Comparison of ENCODE assay signal across 8 cellular contexts in genomic region chr3:190701096-190701532, GRCh38.
A peak's percentile ranks its signal among the peaks of the same experiment; 100 is the strongest.
DNase-seq lines count a peak whose midpoint lies in the region; TF ChIP-seq lines count a peak whose summit lies in the region.

No MANE protein-coding gene starts in this region.

- H3K36me3 ChIP-seq in SJCRH30, result no peaks in the 10 kb centered on the region

- DNase-seq in NCI-H2081 (lab: John Stamatoyannopoulos, UW), result peak; percentile 6 to 39
- no peak for DNase-seq in NCI-H2081 treated with DMSO at 0.1 percent for 48 hours (lab: John Stamatoyannopoulos, UW)
- DNase-seq in HT1080 (ENCODE audit: low read depth), result peak; percentile 74
- peak; percentile 11 to 49 for DNase-seq in SJCRH30
- DNase-seq in fibroblast of peridontal ligament (ENCODE audit: extremely low read depth), result peak; percentile 70
- DNase-seq in pons (ENCODE audit: low spot score), result peak; percentile 56
- DNase-seq in mesothelial cell of epicardium (ENCODE audit: low spot score in 2 of 2, unreplicated experiment in 2 of 2), result no peak
- no peak for DNase-seq in stimulated activated CD4-positive, alpha-beta T cell treated with anti-CD3 and anti-CD28 coated beads, Interleukin-2, amount 100 ng/mL, for 24 hours

- H3K27ac Mint-ChIP-seq in mesothelial cell of epicardium, result no peak overlapping the region

- H3K9me3 ChIP-seq in SJCRH30 (replicated peaks), result no peaks in the 10 kb centered on the region

- peaks cover 21% of the 10 kb centered on the region for H3K4me1 Mint-ChIP-seq in mesothelial cell of epicardium

- no peaks in the 10 kb centered on the region for H3K27me3 Mint-ChIP-seq in mesothelial cell of epicardium (ENCODE audit: low read depth)

- no peak overlapping the region for H3K4me3 Mint-ChIP-seq in mesothelial cell of epicardium

- H3K36me3 Mint-ChIP-seq in mesothelial cell of epicardium, result no peaks in the 10 kb centered on the region

- no peaks in the 10 kb centered on the region for H3K27me3 ChIP-seq in SJCRH30

- TF ChIP-seq CTCF in mesothelial cell of epicardium (IDR thresholded peaks at IDR 0.05; ENCODE audit: unreplicated experiment), result no peak

- no peaks in the 10 kb centered on the region for H3K9me3 Mint-ChIP-seq in mesothelial cell of epicardium

- no peak overlapping the region for H3K4me3 ChIP-seq in SJCRH30

- H3K4me1 ChIP-seq in SJCRH30, result no peaks in the 10 kb centered on the region

- no peak overlapping the region for H3K27ac ChIP-seq in SJCRH30

Comparison
In these comparisons a context has a peak if more than half of its experiments do, and no peak if none do; other contexts are left out.
1. DNase-seq: peak in NCI-H2081 (2 of 2), HT1080 (single experiment), SJCRH30 (2 of 2), fibroblast of peridontal ligament (single experiment) and pons (single experiment); none in NCI-H2081 treated with DMSO at 0.1 percent for 48 hours (single experiment), mesothelial cell of epicardium (0 of 2) and stimulated activated CD4-positive, alpha-beta T cell treated with anti-CD3 and anti-CD28 coated beads, Interleukin-2, amount 100 ng/mL, for 24 hours (0 of 2).